8 cellular contexts compared by ENCODE assay signal in the genomic region with DNA sequence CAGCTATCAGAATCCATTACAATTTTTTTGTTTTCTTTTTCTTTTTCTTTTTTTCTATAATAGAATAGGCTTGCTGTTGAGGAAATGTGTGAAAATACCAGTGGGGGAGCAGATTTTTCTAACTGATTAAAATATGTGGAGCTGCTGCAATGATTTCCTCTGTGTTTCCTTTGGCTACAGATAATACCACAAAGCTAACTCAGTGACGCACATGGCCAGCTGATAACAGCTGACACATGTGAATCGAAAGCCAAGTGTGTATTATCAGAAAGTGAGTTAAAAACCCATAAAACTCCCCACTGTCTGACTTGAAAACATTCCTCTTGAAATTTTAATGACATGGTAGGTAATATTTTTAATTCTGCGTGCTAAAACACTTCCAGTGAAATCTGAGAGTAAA.
A peak's percentile ranks its signal among the peaks of the same experiment; 100 is the strongest.
DNase-seq lines count a peak whose midpoint lies in the region; ATAC-seq and TF ChIP-seq lines count a peak whose summit lies in the region.

No MANE protein-coding gene starts in this region.

- no peaks in the 10 kb centered on the region for H3K9me3 ChIP-seq in gastrocnemius medialis

- DNase-seq in AG10803 (ENCODE audit: low read depth) (peak; percentile 41), SK-MEL-5 (ENCODE audit: low read depth, low spot score) (peak; percentile 50), fibroblast of mammary gland (ENCODE audit: low read depth) (peak; percentile 88), gastrocnemius medialis (no peak), NCI-H1048 (lab: John Stamatoyannopoulos, UW) (no peak), NCI-H187 treated with DMSO at 0.1 percent for 48 hours (lab: John Stamatoyannopoulos, UW) (no peak)
- peak; percentile 31 for DNase-seq in stimulated activated naive B cell treated with anti-CD40 and anti-IgM and Interleukin-4, amounts not matched to agents 10 μg/mL and 1 μg/mL and 100 μg/mL, for 72 hours

- H3K4me1 Mint-ChIP-seq in stimulated activated naive B cell treated with anti-CD40 and anti-IgM and Interleukin-4, amounts not matched to agents 10 μg/mL and 1 μg/mL and 100 μg/mL, for 72 hours: peaks cover 8 to 28% of the 10 kb centered on the region in 2 donors

- H3K4me3 ChIP-seq in AG10803 (ENCODE audit: low read length) (no peak overlapping the region), fibroblast of mammary gland (ENCODE audit: control insufficient read depth, low read depth, low read length) (no peak overlapping the region), gastrocnemius medialis (no peak overlapping the region)

- peaks cover 0 to 11% of the 10 kb centered on the region in 2 donors for H3K27me3 Mint-ChIP-seq in stimulated activated naive B cell treated with anti-CD40 and anti-IgM and Interleukin-4, amounts not matched to agents 10 μg/mL and 1 μg/mL and 100 μg/mL, for 72 hours

- H3K4me1 ChIP-seq in gastrocnemius medialis: no peaks in the 10 kb centered on the region

- ATAC-seq in GM21360 (IDR thresholded peaks at IDR 0.05; ENCODE audit: unreplicated experiment): peak; percentile 64
- ATAC-seq in stimulated activated naive B cell treated with anti-CD40 and anti-IgM and Interleukin-4, amounts not matched to agents 10 μg/mL and 1 μg/mL and 100 μg/mL, for 72 hours (replicated peaks): peak; percentile 90 to 92
- no peak for ATAC-seq in gastrocnemius medialis

- no peak overlapping the region for H3K27ac Mint-ChIP-seq in stimulated activated naive B cell treated with anti-CD40 and anti-IgM and Interleukin-4, amounts not matched to agents 10 μg/mL and 1 μg/mL and 100 μg/mL, for 72 hours

- no peaks in the 10 kb centered on the region for H3K36me3 ChIP-seq in gastrocnemius medialis

- TF ChIP-seq CTCF in AG10803 (conservative IDR thresholded peaks at IDR 0.05; ENCODE audit: low read length) (no peak), fibroblast of mammary gland (conservative IDR thresholded peaks at IDR 0.05; ENCODE audit: control insufficient read depth, insufficient read depth, low read depth, low read length) (no peak), gastrocnemius medialis (IDR thresholded peaks at IDR 0.05 in 4 of 5, conservative IDR thresholded peaks at IDR 0.05 in 1 of 5) (no peak)

- intact Hi-C loops in gastrocnemius medialis (cut with DNase I; ENCODE audit: low total_unique reads): no loop called here

- no peaks in the 10 kb centered on the region for H3K9me3 Mint-ChIP-seq in stimulated activated naive B cell treated with anti-CD40 and anti-IgM and Interleukin-4, amounts not matched to agents 10 μg/mL and 1 μg/mL and 100 μg/mL, for 72 hours

- H3K27ac ChIP-seq in gastrocnemius medialis: no peak overlapping the region

- H3K4me3 Mint-ChIP-seq in stimulated activated naive B cell treated with anti-CD40 and anti-IgM and Interleukin-4, amounts not matched to agents 10 μg/mL and 1 μg/mL and 100 μg/mL, for 72 hours: no peak overlapping the region

- no peak for TF ChIP-seq POLR2A in gastrocnemius medialis (IDR thresholded peaks at IDR 0.05)

- in situ Hi-C loops in SK-MEL-5 (cut with HindIII; ENCODE audit: low pct_unique_long_range_greater_than_20kb, low sequenced_read_pairs): no loop called here
- in situ Hi-C loops in gastrocnemius medialis (cut with MboI; ENCODE audit: low sequenced_read_pairs in 4 of 4): no loop called here

- peaks cover 0 to 2% of the 10 kb centered on the region in 2 donors for H3K36me3 Mint-ChIP-seq in stimulated activated naive B cell treated with anti-CD40 and anti-IgM and Interleukin-4, amounts not matched to agents 10 μg/mL and 1 μg/mL and 100 μg/mL, for 72 hours

- H3K27me3 ChIP-seq in gastrocnemius medialis: no peaks in the 10 kb centered on the region

Comparison
In these comparisons a context has a peak if more than half of its experiments do, and no peak if none do; other contexts are left out.
1. DNase-seq: peak in AG10803 (single experiment), SK-MEL-5 (single experiment), fibroblast of mammary gland (single experiment) and stimulated activated naive B cell treated with anti-CD40 and anti-IgM and Interleukin-4, amounts not matched to agents 10 μg/mL and 1 μg/mL and 100 μg/mL, for 72 hours (single experiment); none in gastrocnemius medialis (0 of 2), NCI-H1048 (single experiment) and NCI-H187 treated with DMSO at 0.1 percent for 48 hours (single experiment).
2. ATAC-seq: peak in GM21360 (single experiment) and stimulated activated naive B cell treated with anti-CD40 and anti-IgM and Interleukin-4, amounts not matched to agents 10 μg/mL and 1 μg/mL and 100 μg/mL, for 72 hours (2 of 2); none in gastrocnemius medialis (0 of 2).